4 cellular contexts compared by ENCODE assay signal in the genomic region with DNA sequence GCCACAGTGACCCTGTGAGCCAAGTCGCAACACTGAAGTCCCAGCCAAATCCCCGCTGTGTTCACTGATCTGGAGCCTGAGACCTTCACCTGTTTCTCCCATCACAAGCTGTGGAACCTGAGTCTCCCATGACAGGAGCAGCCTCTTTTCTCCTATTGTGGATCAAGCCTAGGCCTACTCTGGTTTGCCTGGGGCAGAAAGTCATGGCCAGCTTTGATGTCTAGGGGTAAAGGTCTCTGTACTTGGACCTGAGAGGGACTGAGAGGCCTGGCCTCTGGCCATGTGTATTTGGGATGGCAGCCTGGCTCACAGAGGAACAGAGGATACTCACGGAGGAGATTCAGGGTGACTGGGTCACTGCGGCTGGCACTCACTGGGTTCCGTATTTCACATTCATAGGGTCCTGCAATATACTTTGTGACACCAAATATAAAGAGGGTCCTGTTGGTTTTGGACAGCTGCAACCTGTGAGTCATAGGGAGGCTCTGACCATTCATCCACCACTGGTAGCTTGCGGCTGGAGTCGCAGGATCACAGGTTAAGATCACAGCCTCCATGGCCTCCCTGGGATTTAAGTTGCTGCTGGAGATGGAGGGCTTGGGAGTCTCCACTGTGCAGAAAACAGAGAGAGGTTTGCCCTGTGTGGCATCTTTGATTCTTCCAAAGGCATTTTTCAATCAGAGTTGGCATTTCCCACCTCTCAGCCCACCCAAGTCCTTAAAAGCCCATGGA. TPM values are rescaled to one million over a fixed set of nuclear protein-coding genes. Genes with fewer than 3 reads are reported as not detected.
"Had no signal": no experiment of that assay in that cellular context is flagged by ENCODE, and none has a peak within 500 bp of the region (broad histone marks: within the 10 kb centered on the region; RNA-seq: fewer than 3 reads in every experiment).

No MANE protein-coding gene starts in this region.

RNA-seq across cellular contexts. Expression of gene PSG4, which starts 7.6 kb away (rescaled TPM):
- total RNA-seq: GM23338, H1, H7, H9 had no signal
- polyA plus RNA-seq: H1 had no signal

RNA-seq across cellular contexts. Expression of gene PSG5, which starts 11.5 kb away (rescaled TPM):
- total RNA-seq: GM23338, H1, H7, H9 had no signal
- polyA plus RNA-seq: H1 had no signal
